Comparison of ENCODE assay signal across 1 cellular context in genomic region chr17:82461827-82462524, GRCh38.
TF ChIP-seq lines count a peak whose summit lies in the region.

No MANE protein-coding gene starts in this region.

TF ChIP-seq in HEK293, 187 proteins besides CTCF, POLR2A, EP300 and RAD21:
- TF ChIP-seq EGR2 (tag by site-specific recombination; IDR thresholded peaks at IDR 0.05; ENCODE audit: low read depth) (0 out of 2 replicates have a peak, but pooled peaks have one; percentile 29), MEIS1 (CRISPR knock-in tag; IDR thresholded peaks at IDR 0.05; ENCODE audit: borderline replicate concordance) (no peak), ZNF629 (tag by site-specific recombination; IDR thresholded peaks at IDR 0.05) (peak; percentile 46), GLIS2 (tag by site-specific recombination; IDR thresholded peaks at IDR 0.05) (0 out of 2 replicates have a peak, but pooled peaks have one; percentile 56), ZNF654 (tag by site-specific recombination; IDR thresholded peaks at IDR 0.05; ENCODE audit: low read depth) (no peak), BCL11A (tag by site-specific recombination; IDR thresholded peaks at IDR 0.05; ENCODE audit: low read depth) (no peak), ZNF10 (tag by site-specific recombination; IDR thresholded peaks at IDR 0.05) (peak; percentile 56; the same call in 1 of the 2 replicates), KLF8 (tag by site-specific recombination; IDR thresholded peaks at IDR 0.05) (no peak), ZNF660 (tag by site-specific recombination; IDR thresholded peaks at IDR 0.05) (no peak), ZNF529 (tag by site-specific recombination; IDR thresholded peaks at IDR 0.05; ENCODE audit: insufficient replicate concordance) (no peak), ZNF530 (tag by site-specific recombination; IDR thresholded peaks at IDR 0.05; ENCODE audit: low read depth) (no peak), KLF1 (tag by site-specific recombination; IDR thresholded peaks at IDR 0.05) (peak; percentile 61), ZNF677 (tag by site-specific recombination; IDR thresholded peaks at IDR 0.05) (no peak), KLF9 (tag by site-specific recombination; IDR thresholded peaks at IDR 0.05; ENCODE audit: low read depth) (no peak), SP7 (tag by site-specific recombination; IDR thresholded peaks at IDR 0.05) (peak; percentile 54), ZNF398 (tag by site-specific recombination; IDR thresholded peaks at IDR 0.05) (peak; percentile 56), GFI1B (tag by site-specific recombination; IDR thresholded peaks at IDR 0.05) (no peak), HIC1 (tag by site-specific recombination; IDR thresholded peaks at IDR 0.05) (0 out of 2 replicates have a peak, but pooled peaks have one; percentile 24), KLF16 (tag by site-specific recombination; IDR thresholded peaks at IDR 0.05) (no peak), ZFHX2 (tag by site-specific recombination; conservative IDR thresholded peaks at IDR 0.05) (no peak), ZNF354C (tag by site-specific recombination; IDR thresholded peaks at IDR 0.05; ENCODE audit: borderline replicate concordance, low read depth) (no peak), PATZ1 (tag by site-specific recombination; IDR thresholded peaks at IDR 0.05) (peak; percentile 29; the same call in 1 of the 2 replicates), GLIS1 (tag by site-specific recombination; IDR thresholded peaks at IDR 0.05) (peak; percentile 66), ZNF391 (tag by site-specific recombination; IDR thresholded peaks at IDR 0.05; ENCODE audit: borderline replicate concordance, low read depth) (no peak), WT1 (tag by site-specific recombination; IDR thresholded peaks at IDR 0.05) (peak; percentile 78), ZIC2 (tag by site-specific recombination; IDR thresholded peaks at IDR 0.05) (peak; percentile 95), KLF17 (tag by site-specific recombination; IDR thresholded peaks at IDR 0.05) (peak; percentile 91), ZNF626 (tag by site-specific recombination; IDR thresholded peaks at IDR 0.05) (no peak), ZNF600 (tag by site-specific recombination; IDR thresholded peaks at IDR 0.05) (peak; percentile 54; the same call in 1 of the 2 replicates), SCRT2 (tag by site-specific recombination; IDR thresholded peaks at IDR 0.05) (0 out of 2 replicates have a peak, but pooled peaks have one; percentile 36), ZNF548 (tag by site-specific recombination; IDR thresholded peaks at IDR 0.05) (no peak), KLF7 (tag by site-specific recombination; IDR thresholded peaks at IDR 0.05; ENCODE audit: borderline replicate concordance) (no peak), ZNF561 (tag by site-specific recombination; IDR thresholded peaks at IDR 0.05; ENCODE audit: borderline replicate concordance) (no peak), ZNF560 (tag by site-specific recombination; IDR thresholded peaks at IDR 0.05; ENCODE audit: borderline replicate concordance) (no peak)
TF ChIP-seq in HEK293: peak in this region for 15.
